In the genomic region with DNA sequence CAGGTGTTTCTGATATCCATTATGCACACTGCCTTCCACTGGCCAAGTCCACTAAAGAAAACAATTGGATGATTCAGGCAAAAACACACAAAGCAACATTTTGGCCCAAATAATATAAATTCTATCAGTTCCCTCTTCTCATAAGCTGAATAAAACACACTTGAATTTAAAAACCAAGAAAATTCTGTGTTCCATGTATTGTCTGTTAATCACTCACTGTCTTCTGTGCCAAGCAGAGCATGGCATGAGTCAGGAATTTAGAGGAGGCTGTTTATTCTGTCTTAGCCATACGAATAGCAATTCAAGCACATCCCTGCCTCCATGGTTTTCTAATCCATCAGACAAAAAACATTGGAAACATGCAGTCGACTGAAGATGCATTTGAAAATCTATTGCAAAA, we compare ENCODE assay signal across 1 cellular context.
TF ChIP-seq lines count a peak whose summit lies in the region.

No MANE protein-coding gene starts in this region.

TF ChIP-seq in WTC11, 78 proteins besides CTCF, POLR2A, EP300 and RAD21 (continued from another document):
- TF ChIP-seq, protein P1, sequence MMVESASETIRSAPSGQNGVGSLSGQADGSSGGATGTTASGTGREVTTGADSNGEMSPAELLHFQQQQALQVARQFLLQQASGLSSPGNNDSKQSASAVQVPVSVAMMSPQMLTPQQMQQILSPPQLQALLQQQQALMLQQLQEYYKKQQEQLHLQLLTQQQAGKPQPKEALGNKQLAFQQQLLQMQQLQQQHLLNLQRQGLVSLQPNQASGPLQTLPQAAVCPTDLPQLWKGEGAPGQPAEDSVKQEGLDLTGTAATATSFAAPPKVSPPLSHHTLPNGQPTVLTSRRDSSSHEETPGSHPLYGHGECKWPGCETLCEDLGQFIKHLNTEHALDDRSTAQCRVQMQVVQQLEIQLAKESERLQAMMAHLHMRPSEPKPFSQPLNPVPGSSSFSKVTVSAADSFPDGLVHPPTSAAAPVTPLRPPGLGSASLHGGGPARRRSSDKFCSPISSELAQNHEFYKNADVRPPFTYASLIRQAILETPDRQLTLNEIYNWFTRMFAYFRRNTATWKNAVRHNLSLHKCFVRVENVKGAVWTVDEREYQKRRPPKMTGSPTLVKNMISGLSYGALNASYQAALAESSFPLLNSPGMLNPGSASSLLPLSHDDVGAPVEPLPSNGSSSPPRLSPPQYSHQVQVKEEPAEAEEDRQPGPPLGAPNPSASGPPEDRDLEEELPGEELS (CRISPR knock-in tag; IDR thresholded peaks at IDR 0.05): no peak
- TF ChIP-seq, protein P2, sequence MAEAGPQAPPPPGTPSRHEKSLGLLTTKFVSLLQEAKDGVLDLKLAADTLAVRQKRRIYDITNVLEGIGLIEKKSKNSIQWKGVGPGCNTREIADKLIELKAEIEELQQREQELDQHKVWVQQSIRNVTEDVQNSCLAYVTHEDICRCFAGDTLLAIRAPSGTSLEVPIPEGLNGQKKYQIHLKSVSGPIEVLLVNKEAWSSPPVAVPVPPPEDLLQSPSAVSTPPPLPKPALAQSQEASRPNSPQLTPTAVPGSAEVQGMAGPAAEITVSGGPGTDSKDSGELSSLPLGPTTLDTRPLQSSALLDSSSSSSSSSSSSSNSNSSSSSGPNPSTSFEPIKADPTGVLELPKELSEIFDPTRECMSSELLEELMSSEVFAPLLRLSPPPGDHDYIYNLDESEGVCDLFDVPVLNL (CRISPR knock-in tag; IDR thresholded peaks at IDR 0.05; ENCODE audit: borderline replicate concordance, low read depth): no peak
- TF ChIP-seq ETV6 (CRISPR knock-in tag; IDR thresholded peaks at IDR 0.05) (no peak), ZNF121 (CRISPR knock-in tag; IDR thresholded peaks at IDR 0.05) (no peak), NFATC4 (CRISPR knock-in tag; IDR thresholded peaks at IDR 0.05) (no peak), ZNF138 (CRISPR knock-in tag; conservative IDR thresholded peaks at IDR 0.05) (no peak), ELF4 (CRISPR knock-in tag; IDR thresholded peaks at IDR 0.05; ENCODE audit: low read depth) (no peak), PRRX2 (CRISPR knock-in tag; IDR thresholded peaks at IDR 0.05) (no peak), ATF1 (CRISPR knock-in tag; IDR thresholded peaks at IDR 0.05) (no peak)
- TF ChIP-seq, protein P3, sequence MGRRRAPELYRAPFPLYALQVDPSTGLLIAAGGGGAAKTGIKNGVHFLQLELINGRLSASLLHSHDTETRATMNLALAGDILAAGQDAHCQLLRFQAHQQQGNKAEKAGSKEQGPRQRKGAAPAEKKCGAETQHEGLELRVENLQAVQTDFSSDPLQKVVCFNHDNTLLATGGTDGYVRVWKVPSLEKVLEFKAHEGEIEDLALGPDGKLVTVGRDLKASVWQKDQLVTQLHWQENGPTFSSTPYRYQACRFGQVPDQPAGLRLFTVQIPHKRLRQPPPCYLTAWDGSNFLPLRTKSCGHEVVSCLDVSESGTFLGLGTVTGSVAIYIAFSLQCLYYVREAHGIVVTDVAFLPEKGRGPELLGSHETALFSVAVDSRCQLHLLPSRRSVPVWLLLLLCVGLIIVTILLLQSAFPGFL (CRISPR knock-in tag; IDR thresholded peaks at IDR 0.05; ENCODE audit: borderline replicate concordance): no peak
- TF ChIP-seq, protein P4, sequence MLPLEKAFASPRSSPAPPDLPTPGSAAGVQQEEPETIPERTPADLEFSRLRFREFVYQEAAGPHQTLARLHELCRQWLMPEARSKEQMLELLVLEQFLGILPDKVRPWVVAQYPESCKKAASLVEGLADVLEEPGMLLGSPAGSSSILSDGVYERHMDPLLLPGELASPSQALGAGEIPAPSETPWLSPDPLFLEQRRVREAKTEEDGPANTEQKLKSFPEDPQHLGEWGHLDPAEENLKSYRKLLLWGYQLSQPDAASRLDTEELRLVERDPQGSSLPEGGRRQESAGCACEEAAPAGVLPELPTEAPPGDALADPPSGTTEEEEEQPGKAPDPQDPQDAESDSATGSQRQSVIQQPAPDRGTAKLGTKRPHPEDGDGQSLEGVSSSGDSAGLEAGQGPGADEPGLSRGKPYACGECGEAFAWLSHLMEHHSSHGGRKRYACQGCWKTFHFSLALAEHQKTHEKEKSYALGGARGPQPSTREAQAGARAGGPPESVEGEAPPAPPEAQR (CRISPR knock-in tag; IDR thresholded peaks at IDR 0.05): no peak
- TF ChIP-seq, protein P5, sequence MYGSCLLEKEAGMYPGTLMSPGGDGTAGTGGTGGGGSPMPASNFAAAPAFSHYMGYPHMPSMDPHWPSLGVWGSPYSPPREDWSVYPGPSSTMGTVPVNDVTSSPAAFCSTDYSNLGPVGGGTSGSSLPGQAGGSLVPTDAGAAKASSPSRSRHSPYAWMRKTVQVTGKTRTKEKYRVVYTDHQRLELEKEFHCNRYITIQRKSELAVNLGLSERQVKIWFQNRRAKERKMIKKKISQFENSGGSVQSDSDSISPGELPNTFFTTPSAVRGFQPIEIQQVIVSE (CRISPR knock-in tag; IDR thresholded peaks at IDR 0.05; ENCODE audit: borderline replicate concordance): no peak
TF ChIP-seq in WTC11: peak in this region for 0.
